In the genomic region with DNA sequence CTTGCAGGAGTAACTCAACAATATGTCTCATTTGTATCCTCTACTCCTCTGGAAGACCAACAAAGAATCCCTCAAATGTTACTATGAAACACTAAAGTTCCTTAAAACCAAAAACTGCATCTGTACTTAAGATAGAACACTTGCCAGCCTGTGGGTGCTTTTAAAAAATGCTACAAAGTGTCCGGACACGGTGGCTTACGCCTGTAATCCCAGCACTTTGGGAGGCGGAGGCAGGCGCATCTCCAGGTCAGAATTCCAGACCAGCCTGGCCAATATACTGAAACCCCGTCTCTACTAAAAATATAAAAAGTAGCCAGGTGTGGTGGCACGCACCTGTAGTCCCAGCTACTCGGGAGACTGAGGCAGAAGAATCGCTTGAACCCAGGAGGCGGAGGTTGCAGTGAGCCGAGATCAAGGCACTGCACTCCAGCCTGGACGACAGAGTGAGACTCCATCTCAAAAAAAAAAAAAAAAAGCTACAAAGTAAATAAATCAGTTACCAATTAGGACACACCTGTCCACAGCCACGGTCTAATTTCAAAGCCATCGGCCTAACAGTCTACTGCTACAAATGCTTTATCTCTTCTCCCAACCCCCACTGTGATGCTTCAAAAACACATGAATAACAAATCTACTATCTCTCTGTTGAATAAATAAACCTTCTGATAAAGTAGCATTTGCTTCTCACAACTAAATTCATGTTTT, we compare ENCODE assay signal across 8 cellular contexts. TPM values are rescaled to one million over a fixed set of nuclear protein-coding genes. Genes with fewer than 3 reads are reported as not detected.
A peak's percentile ranks its signal among the peaks of the same experiment; 100 is the strongest.
DNase-seq lines count a peak whose midpoint lies in the region; ATAC-seq and TF ChIP-seq lines count a peak whose summit lies in the region.
"Not testable (repeated sequence)": the region's sequence is repeated elsewhere in the genome, so short reads cannot be mapped to it uniquely, and the experiment has no call there.

No MANE protein-coding gene starts in this region.

- POLR2A ChIA-PET in MCF 10A (lab: Yijun Ruan, JAX) = interaction anchor here (0.7 to 1.0 kb wide), 2 partner anchors 34 to 92 kb away, joined by 3 to 5 read pairs; no protein-coding TSS in a partner anchor

- not testable (repeated sequence) for BruUV-seq in MCF 10A (replicated peaks; lab: Mats Ljungman, UMichigan)

- not testable (repeated sequence) for H3K27me3 ChIP-seq in HUES64 (ENCODE audit: insufficient read depth, low read length); iPS-15b (ENCODE audit: control insufficient read depth, insufficient read depth, low read length)

- ATAC-seq in natural killer cell treated with Interleukin-12 subunit alpha and Interleukin-12 subunit beta and Interleukin-15 and Interleukin-18, amount 100 ng/mL, for 72 hours = not testable (repeated sequence)

- H3K9me3 Mint-ChIP-seq in activated CD4-positive, alpha-beta T cell treated with anti-CD3 and anti-CD28 coated beads, Interleukin-2, amount 10 ng/mL, durations not matched to agents 24 days and 14 days; MCF 10A (ENCODE audit: unreplicated experiment); natural killer cell treated with Interleukin-12 subunit alpha and Interleukin-12 subunit beta and Interleukin-15 and Interleukin-18, amount 100 ng/mL, for 72 hours; stimulated activated naive CD8-positive, alpha-beta T cell treated with anti-CD3 and anti-CD28 coated beads, Interleukin-15, Interleukin-2, amounts not matched to agents 100 ng/mL and 50 ng/mL, for 24 hours: not testable (repeated sequence)

- peaks cover 36% of the 10 kb centered on the region for H3K4me1 Mint-ChIP-seq in activated CD4-positive, alpha-beta T cell treated with anti-CD3 and anti-CD28 coated beads, Interleukin-2, amount 10 ng/mL, durations not matched to agents 24 days and 14 days
- peaks cover 12% of the 10 kb centered on the region for H3K4me1 Mint-ChIP-seq in MCF 10A (ENCODE audit: insufficient read depth, unreplicated experiment)
- H3K4me1 Mint-ChIP-seq in natural killer cell treated with Interleukin-12 subunit alpha and Interleukin-12 subunit beta and Interleukin-15 and Interleukin-18, amount 100 ng/mL, for 72 hours (ENCODE audit: low read depth in 2 of 2) = peaks cover 32 to 35% of the 10 kb centered on the region in 2 donors
- H3K4me1 Mint-ChIP-seq in stimulated activated naive CD8-positive, alpha-beta T cell treated with anti-CD3 and anti-CD28 coated beads, Interleukin-15, Interleukin-2, amounts not matched to agents 100 ng/mL and 50 ng/mL, for 24 hours (ENCODE audit: low read depth) = peaks cover 60% of the 10 kb centered on the region

- CTCF ChIA-PET in MCF 10A (lab: Yijun Ruan, JAX) = interaction anchor here (0.6 kb wide), 1 partner anchor 1880 kb away, joined by 3 read pairs; no protein-coding TSS in a partner anchor

- peak; percentile 65 for DNase-seq in COLO668 (lab: John Stamatoyannopoulos, UW; ENCODE audit: unreplicated experiment)
- DNase-seq in NCI-H526 (lab: John Stamatoyannopoulos, UW) = peak; percentile 65 to 69
- DNase-seq in activated CD4-positive, alpha-beta T cell treated with anti-CD3 and anti-CD28 coated beads, Interleukin-2, amount 10 ng/mL, durations not matched to agents 24 days and 14 days; MCF 10A (ENCODE audit: unreplicated experiment); natural killer cell treated with Interleukin-12 subunit alpha and Interleukin-12 subunit beta and Interleukin-15 and Interleukin-18, amount 100 ng/mL, for 72 hours (ENCODE audit: low spot score): not testable (repeated sequence)

- H3K4me3 Mint-ChIP-seq in activated CD4-positive, alpha-beta T cell treated with anti-CD3 and anti-CD28 coated beads, Interleukin-2, amount 10 ng/mL, durations not matched to agents 24 days and 14 days = peak overlapping the region; percentile 95
- H3K4me3 Mint-ChIP-seq in MCF 10A (ENCODE audit: unreplicated experiment) = peak overlapping the region; percentile 94
- H3K4me3 Mint-ChIP-seq in natural killer cell treated with Interleukin-12 subunit alpha and Interleukin-12 subunit beta and Interleukin-15 and Interleukin-18, amount 100 ng/mL, for 72 hours = peak overlapping the region; percentile 92
- peak overlapping the region; percentile 100 for H3K4me3 Mint-ChIP-seq in stimulated activated naive CD8-positive, alpha-beta T cell treated with anti-CD3 and anti-CD28 coated beads, Interleukin-15, Interleukin-2, amounts not matched to agents 100 ng/mL and 50 ng/mL, for 24 hours

- peak overlapping the region; percentile 34 for H3K27ac Mint-ChIP-seq in activated CD4-positive, alpha-beta T cell treated with anti-CD3 and anti-CD28 coated beads, Interleukin-2, amount 10 ng/mL, durations not matched to agents 24 days and 14 days
- peak overlapping the region; percentile 100 for H3K27ac Mint-ChIP-seq in MCF 10A (ENCODE audit: low read depth, unreplicated experiment)
- peak overlapping the region; percentile 97 to 99 for H3K27ac Mint-ChIP-seq in natural killer cell treated with Interleukin-12 subunit alpha and Interleukin-12 subunit beta and Interleukin-15 and Interleukin-18, amount 100 ng/mL, for 72 hours
- H3K27ac Mint-ChIP-seq in stimulated activated naive CD8-positive, alpha-beta T cell treated with anti-CD3 and anti-CD28 coated beads, Interleukin-15, Interleukin-2, amounts not matched to agents 100 ng/mL and 50 ng/mL, for 24 hours = peak overlapping the region; percentile 6

- H3K36me3 ChIP-seq in HUES64 (ENCODE audit: insufficient read depth, low read length) (peaks cover 25% of the 10 kb centered on the region), iPS-15b (ENCODE audit: control insufficient read depth, insufficient read depth, low read length) (peaks cover 10% of the 10 kb centered on the region)

- TF ChIP-seq CTCF in MCF 10A (IDR thresholded peaks at IDR 0.05; ENCODE audit: unreplicated experiment) = not testable (repeated sequence)

- 80% methylated on average over 14 of the region's 14 CpGs for WGBS in HUES64

- peaks cover 47% of the 10 kb centered on the region for H3K36me3 Mint-ChIP-seq in activated CD4-positive, alpha-beta T cell treated with anti-CD3 and anti-CD28 coated beads, Interleukin-2, amount 10 ng/mL, durations not matched to agents 24 days and 14 days (ENCODE audit: low read depth)
- peaks cover 36% of the 10 kb centered on the region for H3K36me3 Mint-ChIP-seq in MCF 10A (ENCODE audit: insufficient read depth, unreplicated experiment)
- peaks cover 20% of the 10 kb centered on the region for H3K36me3 Mint-ChIP-seq in natural killer cell treated with Interleukin-12 subunit alpha and Interleukin-12 subunit beta and Interleukin-15 and Interleukin-18, amount 100 ng/mL, for 72 hours
- peaks cover 49% of the 10 kb centered on the region for H3K36me3 Mint-ChIP-seq in stimulated activated naive CD8-positive, alpha-beta T cell treated with anti-CD3 and anti-CD28 coated beads, Interleukin-15, Interleukin-2, amounts not matched to agents 100 ng/mL and 50 ng/mL, for 24 hours (ENCODE audit: low read depth)

- H3K9ac ChIP-seq in HUES64 (ENCODE audit: low read depth, low read length); iPS-15b (ENCODE audit: low read depth, low read length): not testable (repeated sequence)

- peak overlapping the region; percentile 98 for H3K4me3 ChIP-seq in HUES64 (ENCODE audit: low read length)
- peak overlapping the region; percentile 98 for H3K4me3 ChIP-seq in iPS-15b (ENCODE audit: low read depth, low read length)

- peaks cover 11% of the 10 kb centered on the region; the same call in 1 of the 2 replicates for H3K4me1 ChIP-seq in HUES64 (ENCODE audit: insufficient read depth, low read length)
- not testable (repeated sequence) for H3K4me1 ChIP-seq in iPS-15b (ENCODE audit: control insufficient read depth, insufficient read depth, low read length)

- H3K9me3 ChIP-seq in HUES64 (ENCODE audit: insufficient read depth, low read depth, low read length); iPS-15b (ENCODE audit: control insufficient read depth, insufficient read depth, low read length): not testable (repeated sequence)

- not testable (repeated sequence) for H3K27ac ChIP-seq in HUES64 (ENCODE audit: low read depth, low read length)

- H3K27me3 Mint-ChIP-seq in activated CD4-positive, alpha-beta T cell treated with anti-CD3 and anti-CD28 coated beads, Interleukin-2, amount 10 ng/mL, durations not matched to agents 24 days and 14 days; MCF 10A (ENCODE audit: insufficient read depth, unreplicated experiment); natural killer cell treated with Interleukin-12 subunit alpha and Interleukin-12 subunit beta and Interleukin-15 and Interleukin-18, amount 100 ng/mL, for 72 hours; stimulated activated naive CD8-positive, alpha-beta T cell treated with anti-CD3 and anti-CD28 coated beads, Interleukin-15, Interleukin-2, amounts not matched to agents 100 ng/mL and 50 ng/mL, for 24 hours: not testable (repeated sequence)

- intact Hi-C loops in activated CD4-positive, alpha-beta T cell treated with anti-CD3 and anti-CD28 coated beads, Interleukin-2, amount 10 ng/mL, durations not matched to agents 24 days and 14 days (cut with micrococcal nuclease) = loop anchor here (10.0 kb wide), 3 partner anchors 232 to 1592 kb away; partner anchors contain the start of genes RBBP4, SNRNP40, ZBTB8OS and ZCCHC17
- intact Hi-C loops in MCF 10A (cut with micrococcal nuclease) = not testable (repeated sequence)

RNA-seq across cellular contexts. Expression of gene PUM1, which starts 3.2 kb away (rescaled TPM):
- 55.7 TPM for polyA plus RNA-seq in HUES64 (2013, experiment 1 of 2)
- polyA plus RNA-seq in HUES64 (2013, experiment 2 of 2) = 62.9 TPM
- 122 and 132 TPM in 2 replicates for total RNA-seq in activated CD4-positive, alpha-beta T cell treated with anti-CD3 and anti-CD28 coated beads, Interleukin-2, amount 10 ng/mL, durations not matched to agents 24 days and 14 days
- 107 and 110 TPM in 2 replicates for total RNA-seq in MCF 10A (2022)
- 100 to 1,000 TPM; 134 to 180 TPM for total RNA-seq in natural killer cell treated with Interleukin-12 subunit alpha and Interleukin-12 subunit beta and Interleukin-15 and Interleukin-18, amount 100 ng/mL, for 72 hours

Comparison
In these comparisons a context has a peak if more than half of its experiments do, and no peak if none do; other contexts are left out.
1. H3K27ac Mint-ChIP-seq: peak in every context shown above with its lines; median percentile 100 in MCF 10A; 98 in natural killer cell treated with Interleukin-12 subunit alpha and Interleukin-12 subunit beta and Interleukin-15 and Interleukin-18, amount 100 ng/mL, for 72 hours; 34 in activated CD4-positive, alpha-beta T cell treated with anti-CD3 and anti-CD28 coated beads, Interleukin-2, amount 10 ng/mL, durations not matched to agents 24 days and 14 days; 6 in stimulated activated naive CD8-positive, alpha-beta T cell treated with anti-CD3 and anti-CD28 coated beads, Interleukin-15, Interleukin-2, amounts not matched to agents 100 ng/mL and 50 ng/mL, for 24 hours.